15 cellular contexts compared by ENCODE assay signal in the genomic region with DNA sequence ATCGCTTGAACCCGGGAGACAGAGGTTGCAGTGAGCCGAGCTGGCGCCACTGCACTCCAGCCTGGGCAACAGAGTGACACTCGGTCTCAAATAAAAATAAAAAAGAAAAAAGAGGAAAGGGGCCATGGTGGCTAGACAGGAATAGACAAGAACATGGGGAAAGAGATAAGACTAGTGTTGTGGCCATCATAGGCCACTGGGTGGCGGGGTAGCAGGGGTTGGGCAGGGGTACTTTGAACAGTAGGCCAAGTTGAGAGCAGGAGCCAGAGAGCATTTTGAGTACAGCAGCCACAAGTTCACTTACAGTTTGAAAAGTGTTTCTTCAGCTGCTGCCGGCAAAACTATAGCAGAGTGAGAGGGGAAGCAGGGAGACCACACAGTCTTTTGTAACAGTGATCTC.
A peak's percentile ranks its signal among the peaks of the same experiment; 100 is the strongest.
DNase-seq lines count a peak whose midpoint lies in the region; TF ChIP-seq lines count a peak whose summit lies in the region.
"Had no signal": no experiment of that assay in that cellular context is flagged by ENCODE, and none has a peak within 500 bp of the region (broad histone marks: within the 10 kb centered on the region; RNA-seq: fewer than 3 reads in every experiment).

No MANE protein-coding gene starts in this region.

- H4K20me1 ChIP-seq in smooth muscle cell (ENCODE audit: low read depth) = no peaks in the 10 kb centered on the region
- H4K20me1 ChIP-seq: BLaER1 had no signal

- no peak overlapping the region for H2AFZ ChIP-seq in smooth muscle cell (ENCODE audit: low read depth)

- H3K9me3 ChIP-seq in cardiac muscle cell (ENCODE audit: low read depth) (no peaks in the 10 kb centered on the region), left ventricle myocardium inferior (replicated peaks) (no peaks in the 10 kb centered on the region), smooth muscle cell (replicated peaks; ENCODE audit: low read depth) (no peaks in the 10 kb centered on the region), MG63 (no peaks in the 10 kb centered on the region)
- H3K9me3 ChIP-seq: BLaER1 had no signal

- H3K4me1 ChIP-seq in cardiac muscle cell (ENCODE audit: low read depth) (no peaks in the 10 kb centered on the region), left ventricle myocardium inferior (no peaks in the 10 kb centered on the region), smooth muscle cell (ENCODE audit: low read depth) (no peaks in the 10 kb centered on the region)
- H3K4me1 ChIP-seq: BLaER1 had no signal

- H3K27me3 ChIP-seq in cardiac muscle cell (no peaks in the 10 kb centered on the region), left ventricle myocardium inferior (ENCODE audit: low read depth) (no peaks in the 10 kb centered on the region), brain microvascular endothelial cell (replicated peaks) (no peaks in the 10 kb centered on the region), smooth muscle cell (ENCODE audit: low read depth) (no peaks in the 10 kb centered on the region), MG63 (no peaks in the 10 kb centered on the region)
- H3K27me3 ChIP-seq: BLaER1 had no signal

- no peaks in the 10 kb centered on the region for H3F3A ChIP-seq in smooth muscle cell (ENCODE audit: low read depth)

- H3K27ac ChIP-seq in cardiac muscle cell (no peak overlapping the region), left ventricle myocardium inferior (replicated peaks) (no peak overlapping the region), brain microvascular endothelial cell (no peak overlapping the region), smooth muscle cell (ENCODE audit: low read depth) (no peak overlapping the region)
- H3K27ac ChIP-seq: BLaER1 had no signal

- no peak overlapping the region for H3K4me3 ChIP-seq in cardiac muscle cell
- no peak overlapping the region for H3K4me3 ChIP-seq in left ventricle myocardium inferior
- H3K4me3 ChIP-seq in brain microvascular endothelial cell (ENCODE audit: low read depth, low read length) = no peak overlapping the region
- no peak overlapping the region for H3K4me3 ChIP-seq in smooth muscle cell
- H3K4me3 ChIP-seq in MG63 = no peak overlapping the region
- H3K4me3 ChIP-seq: BLaER1, mucosa of descending colon had no signal

- DNase-seq in cardiac muscle cell (ENCODE audit: low read depth in 1 of 2, low spot score in 1 of 2) = peak in 1 of 2 donors; percentile 56
- DNase-seq in left ventricle myocardium inferior = no peak
- DNase-seq in NCI-H460 (ENCODE audit: extremely low read depth, low read depth) = peak; percentile 6
- DNase-seq in brain microvascular endothelial cell = no peak
- no peak for DNase-seq in smooth muscle cell (lab: John Stamatoyannopoulos, UW; ENCODE audit: unreplicated experiment)
- no peak for DNase-seq in Ammon's horn (ENCODE audit: low spot score)
- DNase-seq in NCI-H1694 (lab: John Stamatoyannopoulos, UW) = no peak
- DNase-seq in MG63 = no peak
- DNase-seq: activated naive CD8-positive, alpha-beta T cell treated with anti-CD3 and anti-CD28 coated beads for 36 hours; cerebellar nuclear complex; mucosa of descending colon; NK-92 treated with Interleukin-12 subunit alpha and Interleukin-12 subunit beta, amount 100 ng/mL, for 24 hours; stimulated activated CD4-positive, alpha-beta T cell treated with anti-CD3 and anti-CD28 coated beads, Interleukin-4, amount 100 ng/mL, for 4 hours; stimulated activated naive CD4-positive, alpha-beta T cell treated with Interleukin-2 at 50 U/mL for 16 hours had no signal

- in situ Hi-C loops in brain microvascular endothelial cell (cut with HindIII; ENCODE audit: low pct_ligation_motif_present, low sequenced_read_pairs) = no loop called here

- no peaks in the 10 kb centered on the region for H3K79me2 ChIP-seq in smooth muscle cell (ENCODE audit: low read depth)

- no peak overlapping the region for H3K9ac ChIP-seq in smooth muscle cell (ENCODE audit: low read depth)
- H3K9ac ChIP-seq: BLaER1 had no signal

- intact Hi-C loops in left ventricle myocardium inferior (cut with micrococcal nuclease) = no loop called here

- WGBS in smooth muscle cell (ENCODE audit: low lambda C conversion rate) = 62% methylated on average over 7 of the region's 7 CpGs

- TF ChIP-seq CTCF in cardiac muscle cell (IDR thresholded peaks at IDR 0.05; ENCODE audit: low read depth, low read length) (peak; percentile 7), left ventricle myocardium inferior (IDR thresholded peaks at IDR 0.05; ENCODE audit: borderline replicate concordance) (no peak), brain microvascular endothelial cell (IDR thresholded peaks at IDR 0.05; ENCODE audit: low read depth, low read length, missing control alignments) (peak; percentile 6), smooth muscle cell (IDR thresholded peaks at IDR 0.05; ENCODE audit: borderline replicate concordance, insufficient read depth, poor library complexity, severe bottlenecking) (peak; percentile 34)

- no peak overlapping the region for H3K4me2 ChIP-seq in smooth muscle cell
- H3K4me2 ChIP-seq: BLaER1 had no signal

- H3K36me3 ChIP-seq in cardiac muscle cell (no peaks in the 10 kb centered on the region), left ventricle myocardium inferior (no peaks in the 10 kb centered on the region), brain microvascular endothelial cell (replicated peaks) (no peaks in the 10 kb centered on the region), smooth muscle cell (ENCODE audit: low read depth) (no peaks in the 10 kb centered on the region), MG63 (no peaks in the 10 kb centered on the region)
- H3K36me3 ChIP-seq: BLaER1 had no signal
